Comparison of ENCODE assay signal across 10 cellular contexts in the genomic region with DNA sequence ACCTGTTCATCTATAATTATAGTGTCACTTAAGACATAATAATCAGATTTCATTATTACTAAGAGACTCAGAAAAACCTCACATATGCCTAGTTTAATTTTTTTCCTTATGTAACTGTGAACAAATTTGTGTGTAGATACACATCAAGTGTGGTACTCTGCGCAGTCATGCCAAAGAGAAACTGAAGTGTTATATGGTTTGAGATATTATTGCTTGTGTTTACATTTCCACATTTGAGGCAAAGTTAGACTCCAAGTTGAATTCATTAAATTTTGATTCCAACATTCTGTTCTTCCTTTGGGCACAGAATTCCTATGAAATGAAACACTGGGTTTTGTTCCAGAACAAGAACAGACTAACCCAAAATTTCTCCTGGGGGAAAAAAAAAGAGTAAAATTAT. TPM values are rescaled to one million over a fixed set of nuclear protein-coding genes. Genes with fewer than 3 reads are reported as not detected.
DNase-seq lines count a peak whose midpoint lies in the region; ATAC-seq and TF ChIP-seq lines count a peak whose summit lies in the region.
"Had no signal": no experiment of that assay in that cellular context is flagged by ENCODE, and none has a peak within 500 bp of the region (broad histone marks: within the 10 kb centered on the region; RNA-seq: fewer than 3 reads in every experiment).

No MANE protein-coding gene starts in this region.

- peaks cover 54% of the 10 kb centered on the region for H4K20me1 ChIP-seq in SU-DHL-6 (ENCODE audit: low read depth, low read length)

- H3K79me2 ChIP-seq in SU-DHL-6 (ENCODE audit: insufficient read depth, low read length) = peaks cover 76% of the 10 kb centered on the region

- no peak for ATAC-seq in body of pancreas

- intact Hi-C loops in body of pancreas (cut with DNase I) = no loop called here

- H3K36me3 ChIP-seq in SU-DHL-6 (ENCODE audit: low read length) = peaks cover 8% of the 10 kb centered on the region
- H3K36me3 ChIP-seq in body of pancreas (replicated peaks in 1 of 2; ENCODE audit: insufficient read depth in 1 of 2, low read depth in 2 of 2) = no peaks in the 10 kb centered on the region

- no peaks in the 10 kb centered on the region for H3K9me3 ChIP-seq in SU-DHL-6 (ENCODE audit: insufficient read depth, low read length)
- no peaks in the 10 kb centered on the region for H3K9me3 ChIP-seq in body of pancreas

- DNase-seq in fibroblast of peridontal ligament (ENCODE audit: extremely low read depth) (peak; percentile 72), skeletal muscle cell (ENCODE audit: low read depth) (no peak), NCI-H2029 treated with DMSO at 0.1 percent for 48 hours (lab: John Stamatoyannopoulos, UW) (no peak), NCI-H1436 treated with DMSO at 0.1 percent for 48 hours (lab: John Stamatoyannopoulos, UW) (no peak), body of pancreas (no peak), dermis blood vessel endothelial cell (no peak)
- DNase-seq: NCI-H524 treated with DMSO at 0.1 percent for 48 hours; stimulated activated CD8-positive, alpha-beta memory T cell treated with anti-CD3 and anti-CD28 coated beads, Interleukin-4, amount 100 ng/mL, for 48 hours had no signal

- H3K9ac ChIP-seq in SU-DHL-6 (ENCODE audit: low read length) = peak overlapping the region; percentile 81

- TF ChIP-seq CTCF in GM12875 (IDR thresholded peaks at IDR 0.05; ENCODE audit: borderline replicate concordance, insufficient read depth, low read depth, low read length) = no peak
- no peak for TF ChIP-seq CTCF in SU-DHL-6 (IDR thresholded peaks at IDR 0.05; ENCODE audit: insufficient read depth, low read length, poor library complexity, severe bottlenecking)
- TF ChIP-seq CTCF in body of pancreas (IDR thresholded peaks at IDR 0.05) = no peak

- peak overlapping the region; percentile 91 for H3K4me2 ChIP-seq in SU-DHL-6 (ENCODE audit: low read depth, low read length, poor library complexity, severe bottlenecking)

- no peaks in the 10 kb centered on the region for H3K9me2 ChIP-seq in SU-DHL-6 (replicated peaks; ENCODE audit: insufficient read depth, low read length)

- no peaks in the 10 kb centered on the region for H3K27me3 ChIP-seq in SU-DHL-6 (ENCODE audit: low read length)
- H3K27me3 ChIP-seq in body of pancreas = no peaks in the 10 kb centered on the region

- H3K27ac ChIP-seq in SU-DHL-6 (ENCODE audit: low read depth, low read length) = peak overlapping the region; percentile 95; the same call in 1 of the 2 replicates
- H3K27ac ChIP-seq in body of pancreas = peak overlapping the region in 2 of 4 donors; percentile 97 to 98

- H3K4me3 ChIP-seq in GM12875 (ENCODE audit: low read depth, low read length) (peak overlapping the region; percentile 79), SU-DHL-6 (ENCODE audit: insufficient read depth, low read length, poor library complexity, severe bottlenecking) (peak overlapping the region; percentile 68), skeletal muscle cell (ENCODE audit: low read depth, low read length) (peak overlapping the region; percentile 76), body of pancreas (peak overlapping the region in 1 of 2 donors; percentile 75)

- 45 to 62% methylated on average over 1 of the region's 1 CpG for WGBS in body of pancreas, 2 donors

- peaks cover 14% of the 10 kb centered on the region for H3F3A ChIP-seq in SU-DHL-6 (ENCODE audit: insufficient read depth)

- peaks cover 48% of the 10 kb centered on the region for H3K4me1 ChIP-seq in body of pancreas

- no peak for TF ChIP-seq POLR2A in body of pancreas (IDR thresholded peaks at IDR 0.05)

- no peak overlapping the region for H2AFZ ChIP-seq in SU-DHL-6 (ENCODE audit: low read depth, low read length, severe bottlenecking)

RNA-seq across cellular contexts. Expression of a gene that starts 2.2 kb away (rescaled TPM):
- total RNA-seq in body of pancreas = 10 to 100 TPM; 77.3 to 82.4 TPM
- total RNA-seq in dermis blood vessel endothelial cell = 389 and 524 TPM in 2 replicates
